In genomic region chr10:101060951-101061813, GRCh38 we compare ENCODE assay signal across 8 cellular contexts. TPM values are rescaled to one million over a fixed set of nuclear protein-coding genes. Genes with fewer than 3 reads are reported as not detected.
DNase-seq lines count a peak whose midpoint lies in the region; ATAC-seq, FAIRE-seq and TF ChIP-seq lines count a peak whose summit lies in the region.

No MANE protein-coding gene starts in this region.

- TF ChIP-seq POLR2A in upper lobe of left lung (IDR thresholded peaks at IDR 0.05): peak in 2 of 4 donors; percentile 80 to 86

- CTCF ChIA-PET in RWPE1 (lab: Yijun Ruan, JAX): interaction anchor here (0.6 to 1.4 kb wide), 15 partner anchors 8 to 1744 kb away, joined by 3 to 10 read pairs (median 4); no protein-coding TSS in a partner anchor

- ATAC-seq in GM21825 (IDR thresholded peaks at IDR 0.05; ENCODE audit: unreplicated experiment): peak; percentile 50
- peak; percentile 68 to 70 for ATAC-seq in activated naive CD4-positive, alpha-beta T cell treated with anti-CD3 and anti-CD28 coated beads, Interleukin-2, amount 50 U/mL, for 72 hours
- ATAC-seq in Right ventricle myocardium inferior: peak; percentile 93
- peak; percentile 85 to 94 (median 90) for ATAC-seq in pancreas
- peak; percentile 94 for ATAC-seq in upper lobe of left lung (ENCODE audit: low FRiP score in 2 of 2)

- FAIRE-seq in G401.6 (lab: Jason Lieb, UNC) (peak; percentile 93), pancreas (lab: Jason Lieb, UNC) (no peak)

- H3K27ac Mint-ChIP-seq in activated naive CD4-positive, alpha-beta T cell treated with anti-CD3 and anti-CD28 coated beads, Interleukin-2, amount 50 U/mL, for 72 hours: peak overlapping the region; percentile 92 to 95

- TF ChIP-seq EP300 in upper lobe of left lung (IDR thresholded peaks at IDR 0.05): peak in 1 of 4 donors; percentile 21

- H3K36me3 Mint-ChIP-seq in activated naive CD4-positive, alpha-beta T cell treated with anti-CD3 and anti-CD28 coated beads, Interleukin-2, amount 50 U/mL, for 72 hours: peaks cover 10 to 11% of the 10 kb centered on the region in 2 donors

- H3K4me3 ChIP-seq in Karpas-422 (ENCODE audit: low read length): peak overlapping the region; percentile 80
- H3K4me3 ChIP-seq in pancreas: peak overlapping the region; percentile 28 to 83 (median 67)
- H3K4me3 ChIP-seq in upper lobe of left lung: peak overlapping the region; percentile 51 to 78 (median 64)

- peak overlapping the region; percentile 83; the same call in 1 of the 2 replicates for H2AFZ ChIP-seq in Karpas-422 (ENCODE audit: low read length)

- no peaks in the 10 kb centered on the region for H3K9me2 ChIP-seq in Karpas-422 (replicated peaks; ENCODE audit: insufficient read depth, low read length)

- peak; percentile 99 for DNase-seq in Karpas-422
- DNase-seq in RWPE1 (ENCODE audit: low spot score): peak; percentile 99
- DNase-seq in activated naive CD4-positive, alpha-beta T cell treated with anti-CD3 and anti-CD28 coated beads, Interleukin-2, amount 50 U/mL, for 72 hours (ENCODE audit: low spot score in 2 of 2): peak in 1 of 2 donors; percentile 83
- peak; percentile 97 for DNase-seq in Right ventricle myocardium inferior (ENCODE audit: missing footprints)
- peak; percentile 86 to 98 (median 96) for DNase-seq in pancreas
- DNase-seq in upper lobe of left lung: peak; percentile 97

- no peaks in the 10 kb centered on the region for H4K20me1 ChIP-seq in Karpas-422 (ENCODE audit: insufficient read depth, low read depth, low read length)

- intact Hi-C loops in Right ventricle myocardium inferior (cut with DNase I): no loop called here
- intact Hi-C loops in pancreas (cut with DNase I): no loop called here

- peaks cover 67% of the 10 kb centered on the region for H3K4me1 ChIP-seq in Karpas-422 (ENCODE audit: low read length)
- H3K4me1 ChIP-seq in pancreas: peaks cover 4 to 9% (median 6%) of the 10 kb centered on the region in 3 donors
- H3K4me1 ChIP-seq in upper lobe of left lung: peaks cover 40 to 62% (median 48%) of the 10 kb centered on the region in 4 donors

- H3K9ac ChIP-seq in Karpas-422 (ENCODE audit: low read length): peak overlapping the region; percentile 88

- 14 to 15% methylated on average over 72 to 76 of the region's 76 CpGs for WGBS in pancreas, 2 donors
- 0 to 5% methylated on average over 21 to 57 of the region's 76 CpGs for WGBS in upper lobe of left lung, 2 donors

- no peaks in the 10 kb centered on the region for H3K9me3 Mint-ChIP-seq in activated naive CD4-positive, alpha-beta T cell treated with anti-CD3 and anti-CD28 coated beads, Interleukin-2, amount 50 U/mL, for 72 hours

- H3K36me3 ChIP-seq in Karpas-422 (ENCODE audit: insufficient read depth, low read length): no peaks in the 10 kb centered on the region
- no peaks in the 10 kb centered on the region for H3K36me3 ChIP-seq in pancreas
- no peaks in the 10 kb centered on the region for H3K36me3 ChIP-seq in upper lobe of left lung

- peaks cover 57% of the 10 kb centered on the region for H3K79me2 ChIP-seq in Karpas-422 (ENCODE audit: low read length)

- H3K27me3 ChIP-seq in Karpas-422 (ENCODE audit: low read length): no peaks in the 10 kb centered on the region
- H3K27me3 ChIP-seq in pancreas: no peaks in the 10 kb centered on the region
- peaks cover 0 to 11% (median 5%) of the 10 kb centered on the region in 4 donors for H3K27me3 ChIP-seq in upper lobe of left lung

- H3K9me3 ChIP-seq in Karpas-422 (ENCODE audit: low read length): no peaks in the 10 kb centered on the region
- H3K9me3 ChIP-seq in pancreas: no peaks in the 10 kb centered on the region
- H3K9me3 ChIP-seq in upper lobe of left lung: no peaks in the 10 kb centered on the region

- H3K27ac ChIP-seq in Karpas-422 (ENCODE audit: low read length): peak overlapping the region; percentile 98
- H3K27ac ChIP-seq in RWPE1: peak overlapping the region; percentile 94
- peak overlapping the region; percentile 75 to 90 (median 86) for H3K27ac ChIP-seq in pancreas
- H3K27ac ChIP-seq in upper lobe of left lung: peak overlapping the region; percentile 96 to 98 (median 98)

- no peak for TF ChIP-seq CTCF in RWPE1 (conservative IDR thresholded peaks at IDR 0.05; ENCODE audit: low read depth)
- no peak for TF ChIP-seq CTCF in pancreas (IDR thresholded peaks at IDR 0.05)
- TF ChIP-seq CTCF in upper lobe of left lung (IDR thresholded peaks at IDR 0.05): peak in 3 of 6 experiments; percentile 6 to 32 (median 6)

- peak overlapping the region; percentile 81 for H3K4me2 ChIP-seq in Karpas-422 (ENCODE audit: low read depth, low read length, poor library complexity, severe bottlenecking)

- POLR2A ChIA-PET in RWPE1 (lab: Yijun Ruan, JAX; ENCODE audit: low non-redundant PET): interaction anchor here (0.6 to 2.2 kb wide), 8 partner anchors 9 to 81 kb away, joined by 3 to 11 read pairs (median 4); partner anchors contain the start of genes MRPL43 and TWNK

RNA-seq across cellular contexts. Expression of gene KAZALD1, which starts 0.6 kb away (rescaled TPM):
- total RNA-seq in Karpas-422 (2014; rRNA removed; shearing (Covaris generic); ENCODE audit: low replicate concordance): 21.5 and 50.1 TPM in 2 replicates
- 1 to 10 TPM in 1 of 2 donors, under 1 TPM in 1; 0.60 to 1.3 TPM for total RNA-seq in activated naive CD4-positive, alpha-beta T cell treated with anti-CD3 and anti-CD28 coated beads, Interleukin-2, amount 50 U/mL, for 72 hours
- total RNA-seq in Right ventricle myocardium inferior (4.8 TPM), pancreas (1 to 10 TPM in 2 of 6 donors, under 1 TPM in 4; 0.19 to 1.5 (median 0.67) TPM), upper lobe of left lung (10 to 100 TPM in 3 of 6 donors, 1 to 10 TPM in 3; 3.8 to 11.9 (median 9.8) TPM)
- polyA plus RNA-seq in pancreas: 1 to 10 TPM; 1.3 to 1.6 TPM

RNA-seq across cellular contexts. Expression of gene SFXN3, which starts 30.1 kb away (rescaled TPM):
- total RNA-seq in Karpas-422 (2014; rRNA removed; shearing (Covaris generic); ENCODE audit: low replicate concordance): 8.5 and 13.6 TPM in 2 replicates
- total RNA-seq in activated naive CD4-positive, alpha-beta T cell treated with anti-CD3 and anti-CD28 coated beads, Interleukin-2, amount 50 U/mL, for 72 hours: 10 to 100 TPM; 36.9 to 43.9 TPM
- 14.1 TPM for total RNA-seq in Right ventricle myocardium inferior
- total RNA-seq in pancreas: 10 to 100 TPM in 5 of 6 donors, 1 to 10 TPM in 1; 8.2 to 33.5 (median 13.8) TPM
- 10 to 100 TPM; 19.2 to 19.3 TPM for polyA plus RNA-seq in pancreas
- total RNA-seq in upper lobe of left lung: 100 to 1,000 TPM in 3 of 6 donors, 10 to 100 TPM in 3; 59.6 to 360 (median 100) TPM

RNA-seq across cellular contexts. Expression of gene PDZD7, which starts 30.3 kb away (rescaled TPM):
- total RNA-seq in Karpas-422 (2014; rRNA removed; shearing (Covaris generic); ENCODE audit: low replicate concordance): 2.6 and 3.0 TPM in 2 replicates
- 1 to 10 TPM in 1 of 2 donors, under 1 TPM in 1; 0.80 to 1.3 TPM for total RNA-seq in activated naive CD4-positive, alpha-beta T cell treated with anti-CD3 and anti-CD28 coated beads, Interleukin-2, amount 50 U/mL, for 72 hours
- 0.22 TPM for total RNA-seq in Right ventricle myocardium inferior
- total RNA-seq in pancreas: under 1 TPM; 0.18 to 0.49 (median 0.27) TPM
- under 1 TPM; 0.89 to 0.99 TPM for polyA plus RNA-seq in pancreas
- 1 to 10 TPM in 5 of 6 donors, under 1 TPM in 1; 0.39 to 2.4 (median 1.7) TPM for total RNA-seq in upper lobe of left lung
